ENCODE assay signal across 11 cellular contexts in genomic region chr4:76585270-76585669, GRCh38.
A peak's percentile ranks its signal among the peaks of the same experiment; 100 is the strongest.
DNase-seq lines count a peak whose midpoint lies in the region; ATAC-seq, FAIRE-seq and TF ChIP-seq lines count a peak whose summit lies in the region.
"Had no signal": no experiment of that assay in that cellular context is flagged by ENCODE, and none has a peak within 500 bp of the region (broad histone marks: within the 10 kb centered on the region; RNA-seq: fewer than 3 reads in every experiment).

No MANE protein-coding gene starts in this region.

- H3K23ac ChIP-seq in H1 (ENCODE audit: insufficient read length) = no peak overlapping the region

- no peak overlapping the region for H3K14ac ChIP-seq in H1 (ENCODE audit: insufficient read length)

- H2AK5ac ChIP-seq in H1 (ENCODE audit: low read depth, low read length) = no peak overlapping the region

- H3K27ac ChIP-seq in 22Rv1 (peak overlapping the region; percentile 80), MM.1S (ENCODE audit: low read length) (peak overlapping the region; percentile 62; the same call in 1 of the 2 replicates), H1 (ENCODE audit: low read depth, low read length) (no peak overlapping the region), muscle layer of duodenum (ENCODE audit: low read length) (peak overlapping the region; percentile 78)

- no peak overlapping the region for H2BK20ac ChIP-seq in H1 (ENCODE audit: low read length)

- no peak overlapping the region for H2BK5ac ChIP-seq in H1 (ENCODE audit: low read depth, low read length)

- FAIRE-seq in H1 (lab: Jason Lieb, UNC) = no peak

- H3K9me2 ChIP-seq in MM.1S (replicated peaks; ENCODE audit: insufficient read depth, low read length) = no peaks in the 10 kb centered on the region

- peaks cover 59% of the 10 kb centered on the region for H3K27me3 Mint-ChIP-seq in activated T-helper 1 cell treated with anti-CD3 and anti-CD28 coated beads, Interleukin-12 subunit alpha, Interleukin-12 subunit beta, Interleukin-2, Interleukin-4 antibody, amounts not matched to agents 30 ng/mL and 10 ng/mL and 1 ng/mL, durations not matched to agents 14 hours and 24 hours and 36 hours (ENCODE audit: insufficient read depth)

- H3K56ac ChIP-seq in H1 (replicated peaks; ENCODE audit: insufficient read length, low read depth, low read length) = no peak overlapping the region

- POLR2A ChIA-PET in H1 (lab: Charles Lee; ENCODE audit: partially characterized antibody) = interaction anchor here (0.7 to 1.9 kb wide), 8 partner anchors 12 to 147 kb away, joined by 3 to 9 read pairs (median 4); no protein-coding TSS in a partner anchor

- no peak overlapping the region for H3K18ac ChIP-seq in H1 (ENCODE audit: extremely low read depth, low read length)

- no peak for TF ChIP-seq EP300 in H1 (IDR thresholded peaks at IDR 0.05; ENCODE audit: borderline replicate concordance in 1 of 2, low read depth in 2 of 2, low read length in 2 of 2)

- no peaks in the 10 kb centered on the region for H3K27me3 ChIP-seq in MM.1S (replicated peaks; ENCODE audit: insufficient read depth, low read length)
- no peaks in the 10 kb centered on the region for H3K27me3 ChIP-seq in H1 (replicated peaks in 1 of 4; ENCODE audit: control insufficient read depth in 3 of 4, extremely low read depth in 1 of 4, insufficient read depth in 3 of 4, low read length in 3 of 4)
- H3K27me3 ChIP-seq in muscle layer of duodenum (ENCODE audit: low read depth, low read length) = no peaks in the 10 kb centered on the region

- H3K4me3 ChIP-seq in MM.1S (ENCODE audit: low read length) (peak overlapping the region; percentile 73; the same call in 1 of the 2 replicates), H1 (ENCODE audit: extremely low read depth in 1 of 4, insufficient read depth in 2 of 4, low read depth in 3 of 4, low read length in 4 of 4) (peak overlapping the region in 3 of 4 experiments; percentile 32 to 55 (median 38); a peak in 4 of 8 replicates), muscle layer of duodenum (ENCODE audit: low read depth in 1 of 2, low read length in 2 of 2) (no peak overlapping the region)

- H3K4me2 ChIP-seq in MM.1S (ENCODE audit: low read depth, low read length) (peak overlapping the region; percentile 85), H1 (ENCODE audit: insufficient read depth in 1 of 2, low read depth in 2 of 2, low read length in 2 of 2) (peak overlapping the region; percentile 67 to 87; a peak in 3 of 4 replicates)

- CTCF ChIA-PET in H1 (lab: Charles Lee; ENCODE audit: partially characterized antibody) = interaction anchor here (0.7 to 2.1 kb wide), 20 partner anchors 12 to 240 kb away, joined by 3 to 8 read pairs (median 4); no protein-coding TSS in a partner anchor

- H4K20me1 ChIP-seq in MM.1S (ENCODE audit: insufficient read depth, low read length) (no peaks in the 10 kb centered on the region), H1 (replicated peaks in 1 of 2; ENCODE audit: control insufficient read depth in 1 of 2, insufficient read depth in 2 of 2, low read length in 2 of 2) (no peaks in the 10 kb centered on the region)

- no peak overlapping the region for H4K91ac ChIP-seq in H1 (replicated peaks; ENCODE audit: insufficient read length, low read length)

- H2BK15ac ChIP-seq in H1 (ENCODE audit: low read length) = no peak overlapping the region

- H3K27ac Mint-ChIP-seq in activated T-helper 1 cell treated with anti-CD3 and anti-CD28 coated beads, Interleukin-12 subunit alpha, Interleukin-12 subunit beta, Interleukin-2, Interleukin-4 antibody, amounts not matched to agents 30 ng/mL and 10 ng/mL and 1 ng/mL, durations not matched to agents 14 hours and 24 hours and 36 hours = no peak overlapping the region
- H3K27ac Mint-ChIP-seq: CD4-positive, CD25-positive, alpha-beta regulatory T cell had no signal

- peaks cover 4% of the 10 kb centered on the region; the same call in 1 of the 2 replicates for H3K4me1 ChIP-seq in MM.1S (ENCODE audit: low read length)
- peaks cover 9 to 18% (median 15%) of the 10 kb centered on the region in 4 experiments for H3K4me1 ChIP-seq in H1 (replicated peaks in 1 of 4; ENCODE audit: control insufficient read depth in 3 of 4, insufficient read depth in 4 of 4, low read length in 3 of 4)
- H3K4me1 ChIP-seq in muscle layer of duodenum (ENCODE audit: control insufficient read depth in 1 of 2, insufficient read depth in 2 of 2, low read length in 2 of 2) = peaks cover 8 to 17% of the 10 kb centered on the region in 2 donors

- no peaks in the 10 kb centered on the region; the same call in 1 of the 2 replicates for H3K79me2 ChIP-seq in MM.1S (ENCODE audit: low read length)
- H3K79me2 ChIP-seq in H1 (ENCODE audit: control insufficient read depth in 1 of 2, insufficient read depth in 2 of 2, low read length in 2 of 2) = no peaks in the 10 kb centered on the region

- H4K5ac ChIP-seq in H1 (ENCODE audit: insufficient read length, low read depth, low read length) = no peak overlapping the region

- H3F3A ChIP-seq in MM.1S (ENCODE audit: insufficient read depth, low read length) = 0 out of 2 replicates have a peak, but pooled peaks cover 10% of the 10 kb centered on the region

- 55% methylated on average over 5 of the region's 5 CpGs; no CpG with 5 or more reads in 1 of the 2 experiments for WGBS in H1 (ENCODE audit: extremely low coverage in 1 of 2, insufficient coverage in 1 of 2, insufficient read length in 1 of 2, insufficient replicate concordance in 2 of 2, low coverage in 1 of 2, low lambda C conversion rate in 2 of 2, missing lambda C conversion rate in 1 of 2), 2 experiments

- TF ChIP-seq CTCF in 22Rv1 (IDR thresholded peaks at IDR 0.05) (no peak), MM.1S (IDR thresholded peaks at IDR 0.05; ENCODE audit: low read length) (no peak), H1 (IDR thresholded peaks at IDR 0.05; ENCODE audit: control extremely low read depth in 1 of 3, insufficient read depth in 1 of 3, low read depth in 1 of 3, low read length in 3 of 3) (no peak)

- H3K9ac ChIP-seq in MM.1S (ENCODE audit: low read length) = peak overlapping the region; percentile 63; the same call in 1 of the 2 replicates
- no peak overlapping the region for H3K9ac ChIP-seq in H1 (replicated peaks in 1 of 4; ENCODE audit: extremely low read depth in 1 of 4, low read depth in 3 of 4, low read length in 3 of 4)

- H2BK12ac ChIP-seq in H1 (ENCODE audit: low read depth, low read length) = no peak overlapping the region; the same call in 1 of the 2 replicates

- TF ChIP-seq POLR2A in H1 (IDR thresholded peaks at IDR 0.05; ENCODE audit: control extremely low read depth in 1 of 2, low read depth in 2 of 2, low read length in 2 of 2) = no peak

- H2AFZ ChIP-seq in MM.1S (ENCODE audit: low read length) (peak overlapping the region; percentile 66), H1 (ENCODE audit: low read length) (no peak overlapping the region)

- no peaks in the 10 kb centered on the region for H3K4me1 Mint-ChIP-seq in activated T-helper 1 cell treated with anti-CD3 and anti-CD28 coated beads, Interleukin-12 subunit alpha, Interleukin-12 subunit beta, Interleukin-2, Interleukin-4 antibody, amounts not matched to agents 30 ng/mL and 10 ng/mL and 1 ng/mL, durations not matched to agents 14 hours and 24 hours and 36 hours (ENCODE audit: low read depth)

- H3K9me3 Mint-ChIP-seq in activated T-helper 1 cell treated with anti-CD3 and anti-CD28 coated beads, Interleukin-12 subunit alpha, Interleukin-12 subunit beta, Interleukin-2, Interleukin-4 antibody, amounts not matched to agents 30 ng/mL and 10 ng/mL and 1 ng/mL, durations not matched to agents 14 hours and 24 hours and 36 hours = no peaks in the 10 kb centered on the region
- H3K9me3 Mint-ChIP-seq: natural killer cell had no signal

- no peaks in the 10 kb centered on the region for H3K36me3 Mint-ChIP-seq in activated T-helper 1 cell treated with anti-CD3 and anti-CD28 coated beads, Interleukin-12 subunit alpha, Interleukin-12 subunit beta, Interleukin-2, Interleukin-4 antibody, amounts not matched to agents 30 ng/mL and 10 ng/mL and 1 ng/mL, durations not matched to agents 14 hours and 24 hours and 36 hours (ENCODE audit: low read depth)
- H3K36me3 Mint-ChIP-seq: CD4-positive, CD25-positive, alpha-beta regulatory T cell; natural killer cell had no signal

- DNase-seq in MM.1S = no peak
- DNase-seq in H1 (ENCODE audit: low read depth in 1 of 2, low spot score in 2 of 2) = no peak
- DNase-seq in activated T-helper 1 cell treated with anti-CD3 and anti-CD28 coated beads, Interleukin-12 subunit alpha, Interleukin-12 subunit beta, Interleukin-2, Interleukin-4 antibody, amounts not matched to agents 30 ng/mL and 10 ng/mL and 1 ng/mL, durations not matched to agents 14 hours and 24 hours and 36 hours (ENCODE audit: low spot score) = no peak
- DNase-seq in GM03348 (ENCODE audit: low spot score) = no peak
- DNase-seq: RPMI8226 had no signal

- H3K4ac ChIP-seq in H1 (replicated peaks; ENCODE audit: insufficient read length, low read depth, low read length) = no peak overlapping the region

- peaks cover 2% of the 10 kb centered on the region; the same call in 1 of the 2 replicates for H3K23me2 ChIP-seq in H1 (ENCODE audit: low read depth, low read length)

- no peaks in the 10 kb centered on the region for H3K36me3 ChIP-seq in MM.1S (replicated peaks; ENCODE audit: insufficient read depth, low read length)
- H3K36me3 ChIP-seq in H1 (ENCODE audit: control insufficient read depth in 2 of 4, insufficient read depth in 4 of 4, low read length in 3 of 4) = no peaks in the 10 kb centered on the region
- H3K36me3 ChIP-seq in muscle layer of duodenum (ENCODE audit: control insufficient read depth in 1 of 2, insufficient read depth in 2 of 2, low read length in 2 of 2) = no peaks in the 10 kb centered on the region

- no peaks in the 10 kb centered on the region for H3K9me3 ChIP-seq in MM.1S (replicated peaks; ENCODE audit: insufficient read depth, low read length)
- no peaks in the 10 kb centered on the region for H3K9me3 ChIP-seq in H1 (ENCODE audit: insufficient read depth in 2 of 2, low read depth in 1 of 2, low read length in 1 of 2)
- H3K9me3 ChIP-seq in muscle layer of duodenum (ENCODE audit: control insufficient read depth in 1 of 2, low read length in 2 of 2) = no peaks in the 10 kb centered on the region

- intact Hi-C loops in activated T-helper 1 cell treated with anti-CD3 and anti-CD28 coated beads, Interleukin-12 subunit alpha, Interleukin-12 subunit beta, Interleukin-2, Interleukin-4 antibody, amounts not matched to agents 30 ng/mL and 10 ng/mL and 1 ng/mL, durations not matched to agents 14 hours and 24 hours and 36 hours (cut with micrococcal nuclease) = no loop called here

- no peak for ATAC-seq in GM21381 (IDR thresholded peaks at IDR 0.05; ENCODE audit: unreplicated experiment)
- no peak for ATAC-seq in HG02588 (IDR thresholded peaks at IDR 0.05; ENCODE audit: unreplicated experiment)

- H3K79me1 ChIP-seq in H1 (ENCODE audit: low read depth, low read length) = no peaks in the 10 kb centered on the region

- no peak for TF ChIP-seq RAD21 in H1 (IDR thresholded peaks at IDR 0.05 in 1 of 2, conservative IDR thresholded peaks at IDR 0.05 in 1 of 2; ENCODE audit: low read depth in 2 of 2, low read length in 2 of 2)

- no peak overlapping the region for H3K4me3 Mint-ChIP-seq in activated T-helper 1 cell treated with anti-CD3 and anti-CD28 coated beads, Interleukin-12 subunit alpha, Interleukin-12 subunit beta, Interleukin-2, Interleukin-4 antibody, amounts not matched to agents 30 ng/mL and 10 ng/mL and 1 ng/mL, durations not matched to agents 14 hours and 24 hours and 36 hours

- no peak overlapping the region for H2BK120ac ChIP-seq in H1 (replicated peaks; ENCODE audit: low read depth, low read length)

- no peak overlapping the region for H4K8ac ChIP-seq in H1 (ENCODE audit: extremely low read depth, insufficient read depth, low read length)

Comparison
In these comparisons a context has a peak if more than half of its experiments do, and no peak if none do; other contexts are left out.
1. H3K4me3 ChIP-seq: peak in MM.1S (single experiment) and H1 (3 of 4); none in muscle layer of duodenum (0 of 2).